Comparison of ENCODE assay signal across 1 cellular context in genomic region chr2:53826587-53827397, GRCh38.
A peak's percentile ranks its signal among the peaks of the same experiment; 100 is the strongest.
TF ChIP-seq lines count a peak whose summit lies in the region.

No MANE protein-coding gene starts in this region.

TF ChIP-seq in HepG2, 621 proteins besides CTCF, POLR2A, EP300 and RAD21 (continued from another document and continues in another):
- TF ChIP-seq, protein P1, sequence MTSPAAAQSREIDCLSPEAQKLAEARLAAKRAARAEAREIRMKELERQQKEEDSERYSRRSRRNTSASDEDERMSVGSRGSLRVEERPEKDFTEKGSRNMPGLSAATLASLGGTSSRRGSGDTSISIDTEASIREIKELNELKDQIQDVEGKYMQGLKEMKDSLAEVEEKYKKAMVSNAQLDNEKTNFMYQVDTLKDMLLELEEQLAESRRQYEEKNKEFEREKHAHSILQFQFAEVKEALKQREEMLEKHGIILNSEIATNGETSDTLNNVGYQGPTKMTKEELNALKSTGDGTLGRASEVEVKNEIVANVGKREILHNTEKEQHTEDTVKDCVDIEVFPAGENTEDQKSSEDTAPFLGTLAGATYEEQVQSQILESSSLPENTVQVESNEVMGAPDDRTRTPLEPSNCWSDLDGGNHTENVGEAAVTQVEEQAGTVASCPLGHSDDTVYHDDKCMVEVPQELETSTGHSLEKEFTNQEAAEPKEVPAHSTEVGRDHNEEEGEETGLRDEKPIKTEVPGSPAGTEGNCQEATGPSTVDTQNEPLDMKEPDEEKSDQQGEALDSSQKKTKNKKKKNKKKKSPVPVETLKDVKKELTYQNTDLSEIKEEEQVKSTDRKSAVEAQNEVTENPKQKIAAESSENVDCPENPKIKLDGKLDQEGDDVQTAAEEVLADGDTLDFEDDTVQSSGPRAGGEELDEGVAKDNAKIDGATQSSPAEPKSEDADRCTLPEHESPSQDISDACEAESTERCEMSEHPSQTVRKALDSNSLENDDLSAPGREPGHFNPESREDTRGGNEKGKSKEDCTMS (CRISPR knock-in tag; conservative IDR thresholded peaks at IDR 0.05): no peak; the same call in 1 of the 2 replicates
- TF ChIP-seq, protein P2, sequence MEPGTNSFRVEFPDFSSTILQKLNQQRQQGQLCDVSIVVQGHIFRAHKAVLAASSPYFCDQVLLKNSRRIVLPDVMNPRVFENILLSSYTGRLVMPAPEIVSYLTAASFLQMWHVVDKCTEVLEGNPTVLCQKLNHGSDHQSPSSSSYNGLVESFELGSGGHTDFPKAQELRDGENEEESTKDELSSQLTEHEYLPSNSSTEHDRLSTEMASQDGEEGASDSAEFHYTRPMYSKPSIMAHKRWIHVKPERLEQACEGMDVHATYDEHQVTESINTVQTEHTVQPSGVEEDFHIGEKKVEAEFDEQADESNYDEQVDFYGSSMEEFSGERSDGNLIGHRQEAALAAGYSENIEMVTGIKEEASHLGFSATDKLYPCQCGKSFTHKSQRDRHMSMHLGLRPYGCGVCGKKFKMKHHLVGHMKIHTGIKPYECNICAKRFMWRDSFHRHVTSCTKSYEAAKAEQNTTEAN (CRISPR knock-in tag; conservative IDR thresholded peaks at IDR 0.05): peak; percentile 84
- TF ChIP-seq ZBTB49 (CRISPR knock-in tag; IDR thresholded peaks at IDR 0.05; ENCODE audit: borderline replicate concordance) (peak; percentile 91), NFIC (IDR thresholded peaks at IDR 0.05; ENCODE audit: low read length) (peak; percentile 99), CREB1 (IDR thresholded peaks at IDR 0.05) (peak; percentile 60; the same call in 1 of the 2 replicates), CREB1 (CRISPR knock-in tag; IDR thresholded peaks at IDR 0.05) (peak; percentile 88), HOXA5 (CRISPR knock-in tag; IDR thresholded peaks at IDR 0.05) (peak; percentile 15; the same call in 1 of the 2 replicates), ZFP36 (IDR thresholded peaks at IDR 0.05; ENCODE audit: borderline replicate concordance, low read depth, low read length, partially characterized antibody) (no peak), HNF1B (CRISPR knock-in tag; IDR thresholded peaks at IDR 0.05) (peak; percentile 77), ZNF597 (CRISPR knock-in tag; IDR thresholded peaks at IDR 0.05) (no peak), TFDP1 (CRISPR knock-in tag; IDR thresholded peaks at IDR 0.05; ENCODE audit: borderline replicate concordance) (peak; percentile 42; the same call in 1 of the 2 replicates), ZHX1 (CRISPR knock-in tag; IDR thresholded peaks at IDR 0.05; ENCODE audit: low read depth) (peak; percentile 67; the same call in 1 of the 2 replicates), ZNF460 (CRISPR knock-in tag; IDR thresholded peaks at IDR 0.05; ENCODE audit: borderline replicate concordance) (no peak; the same call in 1 of the 2 replicates), PHF5A (CRISPR knock-in tag; IDR thresholded peaks at IDR 0.05; ENCODE audit: low read depth, unreplicated experiment) (peak; percentile 92), ZNF281 (CRISPR knock-in tag; IDR thresholded peaks at IDR 0.05; ENCODE audit: borderline replicate concordance) (peak; percentile 74; the same call in 1 of the 2 replicates), ZNF644 (CRISPR knock-in tag; IDR thresholded peaks at IDR 0.05; ENCODE audit: low read depth) (peak; percentile 68), CHD4 (IDR thresholded peaks at IDR 0.05; ENCODE audit: borderline replicate concordance, low read length) (peak; percentile 94; the same call in 1 of the 2 replicates), NAIF1 (CRISPR knock-in tag; IDR thresholded peaks at IDR 0.05; ENCODE audit: borderline replicate concordance) (peak; percentile 42; the same call in 1 of the 2 replicates), ZNF451 (CRISPR knock-in tag; IDR thresholded peaks at IDR 0.05) (no peak), ZNF343 (CRISPR knock-in tag; IDR thresholded peaks at IDR 0.05) (peak; percentile 88), ZNF782 (CRISPR knock-in tag; IDR thresholded peaks at IDR 0.05; ENCODE audit: borderline replicate concordance) (0 out of 2 replicates have a peak, but pooled peaks have one; percentile 19), ZNF703 (CRISPR knock-in tag; IDR thresholded peaks at IDR 0.05; ENCODE audit: borderline replicate concordance) (no peak; the same call in 1 of the 2 replicates), ZKSCAN5 (CRISPR knock-in tag; IDR thresholded peaks at IDR 0.05) (no peak)
- TF ChIP-seq, protein P3, sequence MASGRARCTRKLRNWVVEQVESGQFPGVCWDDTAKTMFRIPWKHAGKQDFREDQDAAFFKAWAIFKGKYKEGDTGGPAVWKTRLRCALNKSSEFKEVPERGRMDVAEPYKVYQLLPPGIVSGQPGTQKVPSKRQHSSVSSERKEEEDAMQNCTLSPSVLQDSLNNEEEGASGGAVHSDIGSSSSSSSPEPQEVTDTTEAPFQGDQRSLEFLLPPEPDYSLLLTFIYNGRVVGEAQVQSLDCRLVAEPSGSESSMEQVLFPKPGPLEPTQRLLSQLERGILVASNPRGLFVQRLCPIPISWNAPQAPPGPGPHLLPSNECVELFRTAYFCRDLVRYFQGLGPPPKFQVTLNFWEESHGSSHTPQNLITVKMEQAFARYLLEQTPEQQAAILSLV (CRISPR knock-in tag; IDR thresholded peaks at IDR 0.05; ENCODE audit: borderline replicate concordance): peak; percentile 43; the same call in 1 of the 2 replicates
- TF ChIP-seq, protein P4, sequence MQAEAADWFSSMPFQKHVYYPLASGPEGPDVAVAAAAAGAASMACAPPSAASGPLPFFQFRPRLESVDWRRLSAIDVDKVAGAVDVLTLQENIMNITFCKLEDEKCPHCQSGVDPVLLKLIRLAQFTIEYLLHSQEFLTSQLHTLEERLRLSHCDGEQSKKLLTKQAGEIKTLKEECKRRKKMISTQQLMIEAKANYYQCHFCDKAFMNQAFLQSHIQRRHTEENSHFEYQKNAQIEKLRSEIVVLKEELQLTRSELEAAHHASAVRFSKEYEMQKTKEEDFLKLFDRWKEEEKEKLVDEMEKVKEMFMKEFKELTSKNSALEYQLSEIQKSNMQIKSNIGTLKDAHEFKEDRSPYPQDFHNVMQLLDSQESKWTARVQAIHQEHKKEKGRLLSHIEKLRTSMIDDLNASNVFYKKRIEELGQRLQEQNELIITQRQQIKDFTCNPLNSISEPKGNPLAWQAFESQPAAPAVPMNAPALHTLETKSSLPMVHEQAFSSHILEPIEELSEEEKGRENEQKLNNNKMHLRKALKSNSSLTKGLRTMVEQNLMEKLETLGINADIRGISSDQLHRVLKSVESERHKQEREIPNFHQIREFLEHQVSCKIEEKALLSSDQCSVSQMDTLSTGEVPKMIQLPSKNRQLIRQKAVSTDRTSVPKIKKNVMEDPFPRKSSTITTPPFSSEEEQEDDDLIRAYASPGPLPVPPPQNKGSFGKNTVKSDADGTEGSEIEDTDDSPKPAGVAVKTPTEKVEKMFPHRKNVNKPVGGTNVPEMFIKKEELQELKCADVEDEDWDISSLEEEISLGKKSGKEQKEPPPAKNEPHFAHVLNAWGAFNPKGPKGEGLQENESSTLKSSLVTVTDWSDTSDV (CRISPR knock-in tag; IDR thresholded peaks at IDR 0.05): no peak
- TF ChIP-seq, protein P5, sequence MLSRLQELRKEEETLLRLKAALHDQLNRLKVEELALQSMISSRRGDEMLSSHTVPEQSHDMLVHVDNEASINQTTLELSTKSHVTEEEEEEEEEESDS (CRISPR knock-in tag; IDR thresholded peaks at IDR 0.05; ENCODE audit: borderline replicate concordance): peak; percentile 90; the same call in 1 of the 2 replicates
- TF ChIP-seq, protein P6, sequence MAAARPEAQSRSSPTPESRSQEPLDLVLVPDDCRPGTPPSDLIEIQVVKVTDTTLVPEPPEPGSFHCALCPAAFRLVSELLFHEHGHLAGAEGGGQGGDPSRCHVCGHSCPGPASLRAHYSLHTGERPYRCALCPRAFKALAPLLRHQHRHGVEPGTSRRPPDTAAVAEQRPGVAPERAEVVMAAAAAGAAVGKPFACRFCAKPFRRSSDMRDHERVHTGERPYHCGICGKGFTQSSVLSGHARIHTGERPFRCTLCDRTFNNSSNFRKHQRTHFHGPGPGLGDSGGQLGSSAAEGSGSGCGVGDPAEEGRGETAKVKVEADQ (CRISPR knock-in tag; IDR thresholded peaks at IDR 0.05; ENCODE audit: borderline replicate concordance): peak; percentile 58; the same call in 1 of the 2 replicates
- TF ChIP-seq, protein P7, sequence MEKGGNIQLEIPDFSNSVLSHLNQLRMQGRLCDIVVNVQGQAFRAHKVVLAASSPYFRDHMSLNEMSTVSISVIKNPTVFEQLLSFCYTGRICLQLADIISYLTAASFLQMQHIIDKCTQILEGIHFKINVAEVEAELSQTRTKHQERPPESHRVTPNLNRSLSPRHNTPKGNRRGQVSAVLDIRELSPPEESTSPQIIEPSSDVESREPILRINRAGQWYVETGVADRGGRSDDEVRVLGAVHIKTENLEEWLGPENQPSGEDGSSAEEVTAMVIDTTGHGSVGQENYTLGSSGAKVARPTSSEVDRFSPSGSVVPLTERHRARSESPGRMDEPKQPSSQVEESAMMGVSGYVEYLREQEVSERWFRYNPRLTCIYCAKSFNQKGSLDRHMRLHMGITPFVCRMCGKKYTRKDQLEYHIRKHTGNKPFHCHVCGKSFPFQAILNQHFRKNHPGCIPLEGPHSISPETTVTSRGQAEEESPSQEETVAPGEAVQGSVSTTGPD (CRISPR knock-in tag; IDR thresholded peaks at IDR 0.05): peak; percentile 61; the same call in 1 of the 2 replicates
